In genomic region chr2:120899373-120899772, GRCh38 we compare ENCODE assay signal across 19 cellular contexts.
DNase-seq lines count a peak whose midpoint lies in the region; ATAC-seq, FAIRE-seq and TF ChIP-seq lines count a peak whose summit lies in the region.
"Had no signal": no experiment of that assay in that cellular context is flagged by ENCODE, and none has a peak within 500 bp of the region (broad histone marks: within the 10 kb centered on the region; RNA-seq: fewer than 3 reads in every experiment).

No MANE protein-coding gene starts in this region.

- H3K4me2 ChIP-seq in astrocyte (ENCODE audit: low read length) = no peak overlapping the region

- no peak overlapping the region for H3K9ac ChIP-seq in astrocyte (ENCODE audit: low read length)

- H3K4me3 ChIP-seq in left ventricle myocardium inferior (no peak overlapping the region), astrocyte (ENCODE audit: insufficient read depth, low read depth, low read length) (no peak overlapping the region), upper lobe of left lung (no peak overlapping the region), Peyer's patch (no peak overlapping the region)
- H3K4me3 ChIP-seq: vagina had no signal

- H3K36me3 Mint-ChIP-seq in astrocyte (ENCODE audit: low read depth, unreplicated experiment) = peaks cover 7% of the 10 kb centered on the region
- H3K36me3 Mint-ChIP-seq: naive thymus-derived CD8-positive, alpha-beta T cell had no signal

- H3K79me2 ChIP-seq in astrocyte (ENCODE audit: insufficient read depth, low read length) = peaks cover 28% of the 10 kb centered on the region

- no peak for TF ChIP-seq CTCF in left ventricle myocardium inferior (IDR thresholded peaks at IDR 0.05; ENCODE audit: borderline replicate concordance)
- no peak for TF ChIP-seq CTCF in astrocyte (IDR thresholded peaks at IDR 0.05; ENCODE audit: insufficient read depth, low read depth, low read length)
- TF ChIP-seq CTCF in upper lobe of left lung (IDR thresholded peaks at IDR 0.05) = no peak
- no peak for TF ChIP-seq CTCF in Peyer's patch (IDR thresholded peaks at IDR 0.05)

- H2AFZ ChIP-seq in astrocyte (ENCODE audit: low read depth, low read length) = no peak overlapping the region

- ATAC-seq in left ventricle myocardium superior (peak; percentile 28), left lobe of liver (peak; percentile 31), upper lobe of left lung (ENCODE audit: low FRiP score in 2 of 2) (peak; percentile 13 to 44)
- ATAC-seq: naive thymus-derived CD8-positive, alpha-beta T cell had no signal

- H3K9me3 Mint-ChIP-seq in astrocyte (ENCODE audit: unreplicated experiment) = no peaks in the 10 kb centered on the region
- H3K9me3 Mint-ChIP-seq: naive thymus-derived CD8-positive, alpha-beta T cell; T-helper 1 cell treated with Interleukin-12 subunit alpha and Interleukin-12 subunit beta and Interleukin-4 antibody, amounts not matched to agents 30 μg/mL and 1 μg/mL, for 36 hours had no signal

- TF ChIP-seq EP300 in upper lobe of left lung (IDR thresholded peaks at IDR 0.05) = no peak

- no peak overlapping the region for H3K4me3 Mint-ChIP-seq in astrocyte (ENCODE audit: unreplicated experiment)
- H3K4me3 Mint-ChIP-seq: naive thymus-derived CD8-positive, alpha-beta T cell; T-helper 1 cell treated with Interleukin-12 subunit alpha and Interleukin-12 subunit beta and Interleukin-4 antibody, amounts not matched to agents 30 μg/mL and 1 μg/mL, for 36 hours had no signal

- H3K36me3 ChIP-seq in left ventricle myocardium inferior (no peaks in the 10 kb centered on the region), astrocyte (ENCODE audit: insufficient read depth, low read length) (no peaks in the 10 kb centered on the region), upper lobe of left lung (no peaks in the 10 kb centered on the region), Peyer's patch (no peaks in the 10 kb centered on the region)
- H3K36me3 ChIP-seq: BE2C, vagina had no signal

- H3K27ac ChIP-seq in left ventricle myocardium inferior (replicated peaks) (no peak overlapping the region), astrocyte (ENCODE audit: low read depth, low read length) (no peak overlapping the region), upper lobe of left lung (no peak overlapping the region), Peyer's patch (no peak overlapping the region)
- H3K27ac ChIP-seq: vagina, VCaP had no signal

- peaks cover 51% of the 10 kb centered on the region for H4K20me1 ChIP-seq in astrocyte (ENCODE audit: insufficient read depth, low read length)

- H3K4me1 ChIP-seq in left ventricle myocardium inferior (peaks cover 2% of the 10 kb centered on the region), astrocyte (ENCODE audit: insufficient read depth, low read length) (peaks cover under 1% of the 10 kb centered on the region), upper lobe of left lung (no peaks in the 10 kb centered on the region), Peyer's patch (no peaks in the 10 kb centered on the region)

- H3K27ac Mint-ChIP-seq in astrocyte (ENCODE audit: unreplicated experiment) = peak overlapping the region; percentile 75
- H3K27ac Mint-ChIP-seq: progenitor cell of endocrine pancreas; T-helper 1 cell treated with Interleukin-12 subunit alpha and Interleukin-12 subunit beta and Interleukin-4 antibody, amounts not matched to agents 30 μg/mL and 1 μg/mL, for 36 hours had no signal

- 61 to 81% methylated on average over 11 of the region's 11 CpGs for WGBS in upper lobe of left lung, 2 donors

- no peaks in the 10 kb centered on the region for H3K27me3 Mint-ChIP-seq in astrocyte (ENCODE audit: low read depth, unreplicated experiment)

- H3K27me3 ChIP-seq in left ventricle myocardium inferior (ENCODE audit: low read depth) = peaks cover 16% of the 10 kb centered on the region
- H3K27me3 ChIP-seq in astrocyte (ENCODE audit: insufficient read depth, low read length) = no peaks in the 10 kb centered on the region
- no peaks in the 10 kb centered on the region for H3K27me3 ChIP-seq in upper lobe of left lung
- no peaks in the 10 kb centered on the region for H3K27me3 ChIP-seq in Peyer's patch
- H3K27me3 ChIP-seq: BE2C, vagina had no signal

- DNase-seq in left ventricle myocardium superior (no peak), left ventricle myocardium inferior (no peak), astrocyte (ENCODE audit: low read depth) (no peak), left lobe of liver (ENCODE audit: low spot score) (no peak), upper lobe of left lung (no peak), ecto neural progenitor cell (ENCODE audit: low spot score) (no peak), GM19239 (ENCODE audit: insufficient read length, low spot score) (no peak), Peyer's patch (no peak)
- DNase-seq: activated CD4-positive, alpha-beta T cell treated with anti-CD3 and anti-CD28 coated beads, Interleukin-2, amount 50 U/mL, for 4 hours; BE2C; NCI-H187; Right ventricle myocardium superior; stimulated activated CD4-positive, alpha-beta T cell treated with anti-CD3 and anti-CD28 coated beads, Interleukin-2, amount 100 ng/mL, for 48 hours had no signal

- peaks cover 54% of the 10 kb centered on the region for H3K4me1 Mint-ChIP-seq in astrocyte (ENCODE audit: low read depth, unreplicated experiment)

- FAIRE-seq in astrocyte (lab: Jason Lieb, UNC) (no peak), GM19239 (lab: Jason Lieb, UNC) (no peak)
- FAIRE-seq: A204.1 had no signal

- intact Hi-C loops in left ventricle myocardium superior (cut with micrococcal nuclease) (no loop called here), left ventricle myocardium inferior (cut with micrococcal nuclease) (no loop called here)

- H3K9me3 ChIP-seq in left ventricle myocardium inferior (replicated peaks) (no peaks in the 10 kb centered on the region), astrocyte (ENCODE audit: insufficient read depth, low read depth, low read length) (no peaks in the 10 kb centered on the region), upper lobe of left lung (no peaks in the 10 kb centered on the region), Peyer's patch (no peaks in the 10 kb centered on the region)
- H3K9me3 ChIP-seq: BE2C, vagina had no signal

- no peak for TF ChIP-seq POLR2A in upper lobe of left lung (IDR thresholded peaks at IDR 0.05)
- no peak for TF ChIP-seq POLR2A in Peyer's patch (IDR thresholded peaks at IDR 0.05)
